Comparison of ENCODE assay signal across 19 cellular contexts in genomic region chr14:45181329-45181728, GRCh38.
"Had no signal": no experiment of that assay in that cellular context is flagged by ENCODE, and none has a peak within 500 bp of the region (broad histone marks: within the 10 kb centered on the region; RNA-seq: fewer than 3 reads in every experiment).

No MANE protein-coding gene starts in this region.

- H3K4me1 Mint-ChIP-seq: activated CD8-positive, alpha-beta memory T cell treated with anti-CD3 and anti-CD28 coated beads, Interleukin-2, amount 10 ng/mL, durations not matched to agents 7 days and 5 days; activated naive CD4-positive, alpha-beta T cell treated with anti-CD3 and anti-CD28 coated beads, Interleukin-2, amount 10 ng/mL, durations not matched to agents 7 days and 5 days; naive B cell; stimulated activated effector memory CD8-positive, alpha-beta T cell treated with anti-CD3 and anti-CD28 coated beads, Interleukin-12 subunit alpha, Interleukin-12 subunit beta, amount 100 ng/mL, for 72 hours had no signal

- DNase-seq: activated CD4-positive, alpha-beta memory T cell treated with anti-CD3 and anti-CD28 coated beads for 36 hours; activated CD8-positive, alpha-beta memory T cell treated with anti-CD3 and anti-CD28 coated beads, Interleukin-2, amount 10 ng/mL, durations not matched to agents 7 days and 5 days; activated naive CD4-positive, alpha-beta T cell treated with anti-CD3 and anti-CD28 coated beads, Interleukin-2, amount 10 ng/mL, durations not matched to agents 7 days and 5 days; activated T-cell treated with anti-CD3 and anti-CD28 coated beads, Interleukin-2, amount 50 U/mL, for 1 hour; central memory CD4-positive, alpha-beta T cell; effector memory CD4-positive, alpha-beta T cell; mammary epithelial cell; naive B cell; posterior cingulate gyrus; T-helper 1 cell; T1000 had no signal

- H3K36me3 ChIP-seq: ascending aorta, gastroesophageal sphincter, thoracic aorta had no signal

- H3K27ac Mint-ChIP-seq: activated CD4-positive, alpha-beta memory T cell treated with anti-CD3 and anti-CD28 coated beads for 36 hours; activated CD8-positive, alpha-beta memory T cell treated with anti-CD3 and anti-CD28 coated beads, Interleukin-2, amount 10 ng/mL, durations not matched to agents 7 days and 5 days; activated naive CD4-positive, alpha-beta T cell treated with anti-CD3 and anti-CD28 coated beads, Interleukin-2, amount 10 ng/mL, durations not matched to agents 7 days and 5 days; activated T-helper 2 cell treated with anti-CD3 and anti-CD28 coated beads, Interferon-gamma antibody, Interleukin-2, Interleukin-4, amounts not matched to agents 10 μg/mL and 5 μg/mL and 100 μg/mL, durations not matched to agents 14 hours and 24 hours and 36 hours; naive B cell; stimulated activated effector memory CD8-positive, alpha-beta T cell treated with anti-CD3 and anti-CD28 coated beads, Interleukin-12 subunit alpha, Interleukin-12 subunit beta, amount 100 ng/mL, for 72 hours had no signal

- H3K36me3 Mint-ChIP-seq: stimulated activated effector memory CD8-positive, alpha-beta T cell treated with anti-CD3 and anti-CD28 coated beads, Interleukin-12 subunit alpha, Interleukin-12 subunit beta, amount 100 ng/mL, for 72 hours had no signal

- H3K9me3 ChIP-seq: ascending aorta, gastroesophageal sphincter, thoracic aorta had no signal

- H3K27me3 ChIP-seq: ascending aorta, gastroesophageal sphincter had no signal

- H3K4me3 ChIP-seq: ascending aorta, coronary artery, gastroesophageal sphincter, thoracic aorta had no signal

- H3K27me3 Mint-ChIP-seq: activated CD4-positive, alpha-beta memory T cell treated with anti-CD3 and anti-CD28 coated beads for 36 hours; activated CD8-positive, alpha-beta memory T cell treated with anti-CD3 and anti-CD28 coated beads, Interleukin-2, amount 10 ng/mL, durations not matched to agents 7 days and 5 days; activated naive CD4-positive, alpha-beta T cell treated with anti-CD3 and anti-CD28 coated beads, Interleukin-2, amount 10 ng/mL, durations not matched to agents 7 days and 5 days; naive B cell had no signal

- H3K9me3 Mint-ChIP-seq: activated CD4-positive, alpha-beta memory T cell treated with anti-CD3 and anti-CD28 coated beads for 36 hours; activated naive CD4-positive, alpha-beta T cell treated with anti-CD3 and anti-CD28 coated beads, Interleukin-2, amount 10 ng/mL, durations not matched to agents 7 days and 5 days; activated T-helper 2 cell treated with anti-CD3 and anti-CD28 coated beads, Interferon-gamma antibody, Interleukin-2, Interleukin-4, amounts not matched to agents 10 μg/mL and 5 μg/mL and 100 μg/mL, durations not matched to agents 14 hours and 24 hours and 36 hours; naive B cell; stimulated activated effector memory CD8-positive, alpha-beta T cell treated with anti-CD3 and anti-CD28 coated beads, Interleukin-12 subunit alpha, Interleukin-12 subunit beta, amount 100 ng/mL, for 72 hours had no signal

- ATAC-seq: activated CD8-positive, alpha-beta memory T cell treated with anti-CD3 and anti-CD28 coated beads, Interleukin-2, amount 10 ng/mL, durations not matched to agents 7 days and 5 days; gastroesophageal sphincter; left lobe of liver; stimulated activated effector memory CD8-positive, alpha-beta T cell treated with anti-CD3 and anti-CD28 coated beads, Interleukin-12 subunit alpha, Interleukin-12 subunit beta, amount 100 ng/mL, for 72 hours had no signal

- H3K27ac ChIP-seq: ascending aorta, coronary artery, gastroesophageal sphincter, thoracic aorta, VCaP had no signal

- H3K4me3 Mint-ChIP-seq: activated CD4-positive, alpha-beta memory T cell treated with anti-CD3 and anti-CD28 coated beads for 36 hours; activated CD8-positive, alpha-beta memory T cell treated with anti-CD3 and anti-CD28 coated beads, Interleukin-2, amount 10 ng/mL, durations not matched to agents 7 days and 5 days; activated naive CD4-positive, alpha-beta T cell treated with anti-CD3 and anti-CD28 coated beads, Interleukin-2, amount 10 ng/mL, durations not matched to agents 7 days and 5 days; naive B cell; stimulated activated effector memory CD8-positive, alpha-beta T cell treated with anti-CD3 and anti-CD28 coated beads, Interleukin-12 subunit alpha, Interleukin-12 subunit beta, amount 100 ng/mL, for 72 hours had no signal

- H3K4me1 ChIP-seq: ascending aorta, gastroesophageal sphincter had no signal
